16 cellular contexts compared by ENCODE assay signal in the genomic region with DNA sequence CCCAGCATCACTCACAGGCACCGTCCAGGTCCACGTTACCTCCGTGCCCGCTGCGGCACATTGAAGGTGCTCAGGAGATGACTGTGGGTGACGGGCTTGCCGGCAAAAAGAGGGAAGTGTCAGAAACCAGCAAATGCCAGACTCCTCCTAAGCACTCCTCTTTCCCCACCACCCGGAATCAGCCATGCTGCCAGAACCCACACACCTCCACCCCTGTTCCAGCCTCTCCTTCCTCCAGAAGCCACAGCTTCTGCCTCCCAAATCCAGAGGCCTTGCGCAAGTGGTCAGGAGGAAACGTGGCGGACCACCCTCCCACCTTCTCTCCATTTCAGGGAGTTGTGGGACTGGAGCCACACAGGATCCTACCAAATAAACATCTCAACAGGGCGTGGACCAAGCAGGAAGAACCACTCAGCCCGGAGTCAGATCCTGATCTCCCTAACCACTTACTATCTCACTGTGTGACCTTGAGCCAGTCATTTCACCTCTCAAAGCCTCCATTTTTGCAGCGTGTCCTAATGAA. TPM values are rescaled to one million over a fixed set of nuclear protein-coding genes. Genes with fewer than 3 reads are reported as not detected.
DNase-seq lines count a peak whose midpoint lies in the region; ATAC-seq, FAIRE-seq and TF ChIP-seq lines count a peak whose summit lies in the region.
"Had no signal": no experiment of that assay in that cellular context is flagged by ENCODE, and none has a peak within 500 bp of the region (broad histone marks: within the 10 kb centered on the region; RNA-seq: fewer than 3 reads in every experiment).

No MANE protein-coding gene starts in this region.

- H2BK20ac ChIP-seq in H9 (ENCODE audit: low read depth, low read length, poor library complexity, severe bottlenecking), result no peak overlapping the region

- CTCF ChIA-PET in A549 (lab: Yijun Ruan, JAX), result interaction anchor here (0.6 to 2.0 kb wide), 3 partner anchors 12 to 764 kb away, joined by 3 to 6 read pairs (median 3); no protein-coding TSS in a partner anchor
- CTCF ChIA-PET in RWPE1 (lab: Yijun Ruan, JAX), result no interaction called here

- WGBS in A549 (ENCODE audit: missing lambda C conversion rate), result 69% methylated on average over 8 of the region's 14 CpGs
- WGBS in H9 (ENCODE audit: extremely low coverage, insufficient read length, low lambda C conversion rate), result no CpG with 5 or more reads among the region's 14 CpGs

- H3K4me1 ChIP-seq in A549 (peaks cover 49% of the 10 kb centered on the region), H9 (ENCODE audit: insufficient read depth, low read length) (no peaks in the 10 kb centered on the region)

- no peak for TF ChIP-seq POLR2A in A549 (IDR thresholded peaks at IDR 0.05; ENCODE audit: low read length)

- no peaks in the 10 kb centered on the region for H3K27me3 ChIP-seq in H9 (ENCODE audit: insufficient read depth, low read length)

- H3K79me1 ChIP-seq in H9 (ENCODE audit: insufficient read depth, low read depth, low read length, poor library complexity, severe bottlenecking), result no peaks in the 10 kb centered on the region

- H4K5ac ChIP-seq in H9 (ENCODE audit: insufficient read length, low read depth, low read length), result no peak overlapping the region

- intact Hi-C loops in left colon (cut with DNase I, micrococcal nuclease), result no loop called here

- peak; percentile 11 to 35; a peak in 3 of 6 replicates for ATAC-seq in A549
- ATAC-seq in left colon, result peak; percentile 28
- no peak for ATAC-seq in GM19035 (IDR thresholded peaks at IDR 0.05; ENCODE audit: unreplicated experiment)
- no peak for ATAC-seq in HG02798 (IDR thresholded peaks at IDR 0.05; ENCODE audit: poor library complexity, unreplicated experiment)

- H2BK5ac ChIP-seq in H9 (ENCODE audit: insufficient read length, low read length), result no peak overlapping the region

- H3K79me2 ChIP-seq in H9 (ENCODE audit: insufficient read depth, low read length), result 0 out of 2 replicates have a peak, but pooled peaks cover 3% of the 10 kb centered on the region

- H3K4me1 Mint-ChIP-seq in H9, result peaks cover 14 to 21% of the 10 kb centered on the region in 2 experiments

- H3K4me3 ChIP-seq in A549, result no peak overlapping the region

- no peak overlapping the region for H2BK12ac ChIP-seq in H9 (ENCODE audit: insufficient read length, low read depth, low read length)

- no peak for TF ChIP-seq CTCF in A549 (IDR thresholded peaks at IDR 0.05)
- no peak for TF ChIP-seq CTCF in H9 (conservative IDR thresholded peaks at IDR 0.05)
- TF ChIP-seq CTCF in RWPE1 (conservative IDR thresholded peaks at IDR 0.05; ENCODE audit: low read depth), result no peak

- no peak overlapping the region for H3K4me3 Mint-ChIP-seq in H9

- no peaks in the 10 kb centered on the region for H3K23me2 ChIP-seq in H9 (ENCODE audit: insufficient read length, low read depth, low read length, poor library complexity, severe bottlenecking)

- H3K4me2 ChIP-seq in A549 (no peak overlapping the region), H9 (ENCODE audit: insufficient read depth, insufficient read length, low read length) (no peak overlapping the region)

- no peak for FAIRE-seq in A549 (lab: Jason Lieb, UNC)
- FAIRE-seq: keratinocyte had no signal

- H3K18ac ChIP-seq in H9 (ENCODE audit: insufficient read length, low read depth, low read length), result no peak overlapping the region

- TF ChIP-seq RAD21 in A549 (conservative IDR thresholded peaks at IDR 0.05 in 1 of 2, IDR thresholded peaks at IDR 0.05 in 1 of 2), result no peak

- no peak overlapping the region for H2BK15ac ChIP-seq in H9 (ENCODE audit: low read depth, low read length)

- no peak overlapping the region for H2BK120ac ChIP-seq in H9 (ENCODE audit: low read depth, low read length, poor library complexity, severe bottlenecking)

- H3K9me3 ChIP-seq in A549 (no peaks in the 10 kb centered on the region), H9 (ENCODE audit: control insufficient read depth, low read depth, low read length) (no peaks in the 10 kb centered on the region)

- no peak overlapping the region for H2AK5ac ChIP-seq in H9 (ENCODE audit: insufficient read length, low read length)

- DNase-seq in A549 (ENCODE audit: low read depth in 1 of 2, low spot score in 1 of 2), result no peak
- peak; percentile 33 for DNase-seq in H9
- no peak for DNase-seq in RWPE1 (ENCODE audit: low spot score)
- DNase-seq in left colon, result no peak
- no peak for DNase-seq in ecto neural progenitor cell (ENCODE audit: low spot score)
- no peak for DNase-seq in DMS114 treated with DMSO at 0.1 percent for 48 hours (lab: John Stamatoyannopoulos, UW; ENCODE audit: unreplicated experiment)
- DNase-seq: activated T-cell treated with anti-CD3 and anti-CD28 coated beads, Interleukin-2, amount 50 U/mL, for 1 hour; amygdala; foreskin melanocyte; NCI-H187 treated with DMSO at 0.1 percent for 48 hours; NCI-H774; stimulated activated CD4-positive, alpha-beta T cell treated with anti-CD3 and anti-CD28 coated beads, Interleukin-4, amount 100 ng/mL, for 24 hours; stimulated activated naive CD4-positive, alpha-beta T cell treated with Interleukin-2 at 50 U/mL for 16 hours had no signal

- no peaks in the 10 kb centered on the region for H3K9me3 Mint-ChIP-seq in H9

- POLR2A ChIA-PET in A549 (lab: Yijun Ruan, JAX) (no interaction called here), RWPE1 (lab: Yijun Ruan, JAX; ENCODE audit: low non-redundant PET) (no interaction called here)

- H4K20me1 ChIP-seq in H9 (ENCODE audit: control insufficient read depth, insufficient read depth, insufficient read length), result no peaks in the 10 kb centered on the region

- H3K23ac ChIP-seq in H9 (ENCODE audit: insufficient read length, low read depth, low read length), result no peak overlapping the region

- H3K14ac ChIP-seq in H9 (ENCODE audit: insufficient read depth, low read length), result no peak overlapping the region; the same call in 1 of the 2 replicates

- TF ChIP-seq EP300 in A549 (IDR thresholded peaks at IDR 0.05), result no peak

- no peak overlapping the region for H3T11ph ChIP-seq in H9 (ENCODE audit: low read length)

- H3K27me3 Mint-ChIP-seq in H9 (ENCODE audit: low read depth), result no peaks in the 10 kb centered on the region; the same call in 1 of the 2 replicates

- no peak overlapping the region for H3K4ac ChIP-seq in H9 (ENCODE audit: low read depth, low read length)

- no peak overlapping the region for H4K91ac ChIP-seq in H9 (ENCODE audit: insufficient read length, low read depth, low read length)

- no peak overlapping the region for H3K56ac ChIP-seq in H9 (ENCODE audit: insufficient read length, low read depth, low read length)

- no peak overlapping the region for H2AFZ ChIP-seq in H9 (ENCODE audit: low read length)

- H3K27ac Mint-ChIP-seq in H9, result peak overlapping the region in 1 of 3 experiments; percentile 83; a peak in 3 of 7 replicates

- H3K9ac ChIP-seq in H9 (ENCODE audit: extremely low read depth, insufficient read length, low read length), result no peak overlapping the region

- H3K27ac ChIP-seq in A549 (peak overlapping the region in 1 of 2 experiments; percentile 22; a peak in 2 of 6 replicates), H9 (ENCODE audit: insufficient read length, low read depth, low read length) (no peak overlapping the region), RWPE1 (peak overlapping the region; percentile 36)

- H4K8ac ChIP-seq in H9 (replicated peaks; ENCODE audit: insufficient read length, low read depth, low read length), result no peak overlapping the region

- H3K36me3 Mint-ChIP-seq in H9 (ENCODE audit: insufficient read depth in 1 of 3, low read depth in 3 of 3), result peaks cover 15 to 26% (median 20%) of the 10 kb centered on the region in 3 experiments

TF ChIP-seq in A549, 52 proteins besides CTCF, POLR2A, EP300 and RAD21 (continues in another document):
- no peak for TF ChIP-seq FOSB (CRISPR knock-in tag; IDR thresholded peaks at IDR 0.05)
- no peak for TF ChIP-seq NFE2L2 (conservative IDR thresholded peaks at IDR 0.05; ENCODE audit: low read length)
- TF ChIP-seq EHF (CRISPR knock-in tag; IDR thresholded peaks at IDR 0.05), result no peak
- no peak for TF ChIP-seq PHF8 (IDR thresholded peaks at IDR 0.05; ENCODE audit: borderline replicate concordance, low read depth)
- no peak for TF ChIP-seq ZFP36 (IDR thresholded peaks at IDR 0.05; ENCODE audit: borderline replicate concordance, partially characterized antibody)
- TF ChIP-seq RARB (CRISPR knock-in tag; IDR thresholded peaks at IDR 0.05), result no peak
- TF ChIP-seq CBX2 (IDR thresholded peaks at IDR 0.05; ENCODE audit: borderline replicate concordance, low read depth), result no peak
- no peak for TF ChIP-seq BHLHE40 (IDR thresholded peaks at IDR 0.05; ENCODE audit: low read depth, low read length)
- peak in 1 of 2 experiments; percentile 53; a peak in 1 of 4 replicates for TF ChIP-seq CEBPB (IDR thresholded peaks at IDR 0.05)
- TF ChIP-seq, protein P1, sequence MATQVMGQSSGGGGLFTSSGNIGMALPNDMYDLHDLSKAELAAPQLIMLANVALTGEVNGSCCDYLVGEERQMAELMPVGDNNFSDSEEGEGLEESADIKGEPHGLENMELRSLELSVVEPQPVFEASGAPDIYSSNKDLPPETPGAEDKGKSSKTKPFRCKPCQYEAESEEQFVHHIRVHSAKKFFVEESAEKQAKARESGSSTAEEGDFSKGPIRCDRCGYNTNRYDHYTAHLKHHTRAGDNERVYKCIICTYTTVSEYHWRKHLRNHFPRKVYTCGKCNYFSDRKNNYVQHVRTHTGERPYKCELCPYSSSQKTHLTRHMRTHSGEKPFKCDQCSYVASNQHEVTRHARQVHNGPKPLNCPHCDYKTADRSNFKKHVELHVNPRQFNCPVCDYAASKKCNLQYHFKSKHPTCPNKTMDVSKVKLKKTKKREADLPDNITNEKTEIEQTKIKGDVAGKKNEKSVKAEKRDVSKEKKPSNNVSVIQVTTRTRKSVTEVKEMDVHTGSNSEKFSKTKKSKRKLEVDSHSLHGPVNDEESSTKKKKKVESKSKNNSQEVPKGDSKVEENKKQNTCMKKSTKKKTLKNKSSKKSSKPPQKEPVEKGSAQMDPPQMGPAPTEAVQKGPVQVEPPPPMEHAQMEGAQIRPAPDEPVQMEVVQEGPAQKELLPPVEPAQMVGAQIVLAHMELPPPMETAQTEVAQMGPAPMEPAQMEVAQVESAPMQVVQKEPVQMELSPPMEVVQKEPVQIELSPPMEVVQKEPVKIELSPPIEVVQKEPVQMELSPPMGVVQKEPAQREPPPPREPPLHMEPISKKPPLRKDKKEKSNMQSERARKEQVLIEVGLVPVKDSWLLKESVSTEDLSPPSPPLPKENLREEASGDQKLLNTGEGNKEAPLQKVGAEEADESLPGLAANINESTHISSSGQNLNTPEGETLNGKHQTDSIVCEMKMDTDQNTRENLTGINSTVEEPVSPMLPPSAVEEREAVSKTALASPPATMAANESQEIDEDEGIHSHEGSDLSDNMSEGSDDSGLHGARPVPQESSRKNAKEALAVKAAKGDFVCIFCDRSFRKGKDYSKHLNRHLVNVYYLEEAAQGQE (IDR thresholded peaks at IDR 0.05), result peak; percentile 58

RNA-seq across cellular contexts. Expression of gene SMAD7, which starts 33.1 kb away (rescaled TPM):
- polyA plus RNA-seq in A549 (2011; rRNA removed), result 18.9 and 19.9 TPM in 2 replicates
- polyA plus RNA-seq in A549 (2012; cell fraction: cytosol; rRNA removed), result 38.2 and 48.5 TPM in 2 replicates
- 76.0 and 84.4 TPM in 2 replicates for polyA plus RNA-seq in A549 (2012; cell fraction: nucleus; rRNA removed)
- polyA plus RNA-seq in A549 (2017; fragmentation: RNase III; extraction: RNeasy Plus Mini Kit Qiagen cat#74134 plus additional on column Dnase treatment), result 26.9 to 29.1 TPM (median 29.0 TPM) in 3 replicates
- polyA minus RNA-seq in A549 (2011; rRNA and poly(A)+ RNA removed), result 51.4 and 52.2 TPM in 2 replicates
- total RNA-seq in H9 (2021), result 27.7 and 29.4 TPM in 2 replicates
- total RNA-seq in left colon, result 10 to 100 TPM; 36.4 to 50.0 TPM

Comparison
In these comparisons a context has a peak if more than half of its experiments do, and no peak if none do; other contexts are left out.
1. ATAC-seq: peak in A549 (2 of 2) and left colon (single experiment); none in GM19035 (single experiment) and HG02798 (single experiment).